ENCODE assay signal across 26 cellular contexts in the genomic region with DNA sequence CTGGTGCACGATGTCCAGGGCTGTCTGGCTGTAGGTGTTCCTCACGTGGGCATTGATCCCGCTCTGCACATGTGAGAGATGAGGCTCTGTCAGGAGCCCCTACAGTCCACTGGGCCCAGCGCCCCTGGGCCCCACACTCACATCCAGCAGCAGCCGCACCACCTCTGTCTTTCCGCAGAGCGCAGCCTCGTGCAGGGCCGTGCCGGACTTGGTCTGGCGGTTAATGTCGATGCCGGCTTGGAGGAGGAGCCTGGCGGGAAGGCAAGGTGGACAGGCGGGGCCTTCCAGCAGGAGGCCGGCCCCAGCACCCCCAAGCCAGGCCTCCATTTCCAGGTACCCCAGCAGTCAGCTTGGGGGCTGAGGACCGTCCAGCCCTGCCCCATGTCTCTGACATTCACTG. TPM values are rescaled to one million over a fixed set of nuclear protein-coding genes. Genes with fewer than 3 reads are reported as not detected.
DNase-seq lines count a peak whose midpoint lies in the region; ATAC-seq, FAIRE-seq and TF ChIP-seq lines count a peak whose summit lies in the region.
"Had no signal": no experiment of that assay in that cellular context is flagged by ENCODE, and none has a peak within 500 bp of the region (broad histone marks: within the 10 kb centered on the region; RNA-seq: fewer than 3 reads in every experiment).

No MANE protein-coding gene starts in this region.

- ATAC-seq in HepG2: no peak
- no peak for ATAC-seq in right lobe of liver
- peak; percentile 22 for ATAC-seq in WTC11
- ATAC-seq in left colon: peak; percentile 48
- ATAC-seq: A549 had no signal

- H3K4me1 ChIP-seq in HepG2 (ENCODE audit: insufficient read depth, low read length): peaks cover 37% of the 10 kb centered on the region
- H3K4me1 ChIP-seq in right lobe of liver: no peaks in the 10 kb centered on the region
- no peaks in the 10 kb centered on the region for H3K4me1 ChIP-seq in osteoblast (ENCODE audit: insufficient read depth, low read length)
- no peaks in the 10 kb centered on the region for H3K4me1 ChIP-seq in kidney (ENCODE audit: control insufficient read depth in 1 of 2, insufficient read depth in 1 of 2, low read depth in 1 of 2, low read length in 2 of 2)
- H3K4me1 ChIP-seq: A549, BE2C had no signal

- H3K4me1 Mint-ChIP-seq in WTC11: no peaks in the 10 kb centered on the region
- H3K4me1 Mint-ChIP-seq: CD14-positive monocyte had no signal

- POLR2A ChIA-PET in HepG2 (lab: Yijun Ruan, JAX) (interaction anchor here (1.1 to 1.5 kb wide), 2 partner anchors 32 to 47 kb away, joined by 3 to 9 read pairs; partner anchors contain the start of gene TRAF7), WTC11 (lab: Charles Lee) (no interaction called here)

- H3K9me3 Mint-ChIP-seq in WTC11: no peaks in the 10 kb centered on the region
- H3K9me3 Mint-ChIP-seq: CD14-positive monocyte; CD4-positive, alpha-beta T cell; CD8-positive, alpha-beta memory T cell had no signal

- H3K4me2 ChIP-seq in HepG2 (ENCODE audit: low read depth, low read length) (no peak overlapping the region), osteoblast (ENCODE audit: insufficient read depth, low read length) (no peak overlapping the region)
- H3K4me2 ChIP-seq: A549; BLaER1 treated with 17β-estradiol and CSF1 and Interleukin-3, amounts not matched to agents 10 nM and 100 nM had no signal

- no peak for TF ChIP-seq CTCF in HepG2 (CRISPR knock-in tag; IDR thresholded peaks at IDR 0.05)
- no peak for TF ChIP-seq CTCF in right lobe of liver (IDR thresholded peaks at IDR 0.05)
- TF ChIP-seq CTCF in WTC11 (IDR thresholded peaks at IDR 0.05): no peak
- TF ChIP-seq CTCF in osteoblast (IDR thresholded peaks at IDR 0.05; ENCODE audit: extremely low read depth, low read depth, low read length): no peak
- no peak for TF ChIP-seq CTCF in kidney (IDR thresholded peaks at IDR 0.05; ENCODE audit: borderline replicate concordance, extremely low read depth, insufficient read depth)

- CTCF ChIA-PET in HepG2 (lab: Yijun Ruan, JAX; ENCODE audit: low intra/inter-chr PET ratio, low total read pairs) (no interaction called here), WTC11 (lab: Charles Lee) (interaction anchor here (1.0 kb wide), 1 partner anchor 314 kb away, joined by 4 read pairs; no protein-coding TSS in a partner anchor)

- H3K27me3 ChIP-seq in HepG2 (ENCODE audit: control insufficient read depth in 1 of 2, insufficient read depth in 2 of 2, low read length in 2 of 2) (no peaks in the 10 kb centered on the region), right lobe of liver (no peaks in the 10 kb centered on the region), osteoblast (ENCODE audit: insufficient read depth, low read length) (no peaks in the 10 kb centered on the region)
- H3K27me3 ChIP-seq: BE2C had no signal

- no peaks in the 10 kb centered on the region for H3K27me3 Mint-ChIP-seq in WTC11 (ENCODE audit: low read depth)
- H3K27me3 Mint-ChIP-seq: CD4-positive, alpha-beta T cell; CD8-positive, alpha-beta memory T cell had no signal

- no peak overlapping the region for H3K27ac Mint-ChIP-seq in WTC11
- H3K27ac Mint-ChIP-seq: CD14-positive monocyte; CD4-positive, alpha-beta T cell; CD8-positive, alpha-beta memory T cell had no signal

- FAIRE-seq in HepG2 (lab: Jason Lieb, UNC): no peak
- FAIRE-seq in kidney (lab: Jason Lieb, UNC): no peak
- FAIRE-seq: A549, G401.6, GM12892 had no signal

- H4K20me1 ChIP-seq in HepG2 (ENCODE audit: insufficient read depth, low read length): no peaks in the 10 kb centered on the region
- no peaks in the 10 kb centered on the region for H4K20me1 ChIP-seq in osteoblast (ENCODE audit: insufficient read depth, low read length)

- no peak overlapping the region for H3K4me3 Mint-ChIP-seq in WTC11
- H3K4me3 Mint-ChIP-seq: CD14-positive monocyte; CD4-positive, alpha-beta T cell; CD8-positive, alpha-beta memory T cell had no signal

- no peak overlapping the region for H3K9ac ChIP-seq in HepG2 (ENCODE audit: insufficient read depth, low read depth, low read length)
- no peak overlapping the region for H3K9ac ChIP-seq in kidney (ENCODE audit: low read length in 2 of 2)
- H3K9ac ChIP-seq: BLaER1 treated with 17β-estradiol and CSF1 and Interleukin-3, amounts not matched to agents 10 nM and 100 nM had no signal

- TF ChIP-seq RAD21 in HepG2 (CRISPR knock-in tag; IDR thresholded peaks at IDR 0.05): no peak

- H3K36me3 ChIP-seq in HepG2 (replicated peaks in 1 of 2; ENCODE audit: control insufficient read depth in 1 of 2, insufficient read depth in 2 of 2, low read length in 2 of 2): no peaks in the 10 kb centered on the region
- H3K36me3 ChIP-seq in right lobe of liver: no peaks in the 10 kb centered on the region
- H3K36me3 ChIP-seq in osteoblast (ENCODE audit: insufficient read depth, low read length): no peaks in the 10 kb centered on the region
- H3K36me3 ChIP-seq in kidney (ENCODE audit: control insufficient read depth in 1 of 2, insufficient read depth in 2 of 2, low read length in 2 of 2): no peaks in the 10 kb centered on the region
- H3K36me3 ChIP-seq: BLaER1 treated with 17β-estradiol and CSF1 and Interleukin-3, amounts not matched to agents 10 nM and 100 nM had no signal

- no peaks in the 10 kb centered on the region for H3K36me3 Mint-ChIP-seq in WTC11
- H3K36me3 Mint-ChIP-seq: CD14-positive monocyte had no signal

- H3K4me3 ChIP-seq in HepG2 (replicated peaks in 1 of 3; ENCODE audit: insufficient read depth in 1 of 3, low read depth in 2 of 3, low read length in 3 of 3) (no peak overlapping the region), right lobe of liver (no peak overlapping the region), osteoblast (ENCODE audit: insufficient read depth, low read length) (no peak overlapping the region), kidney (ENCODE audit: low read length in 2 of 2) (no peak overlapping the region)
- H3K4me3 ChIP-seq: A549; BLaER1 treated with 17β-estradiol and CSF1 and Interleukin-3, amounts not matched to agents 10 nM and 100 nM had no signal

- H3K9me3 ChIP-seq in HepG2 (ENCODE audit: low read length) (no peaks in the 10 kb centered on the region), right lobe of liver (no peaks in the 10 kb centered on the region), osteoblast (ENCODE audit: low read depth, low read length) (no peaks in the 10 kb centered on the region), kidney (ENCODE audit: control insufficient read depth in 1 of 2, low read length in 2 of 2) (no peaks in the 10 kb centered on the region)
- H3K9me3 ChIP-seq: A549; BE2C; BLaER1 treated with 17β-estradiol and CSF1 and Interleukin-3, amounts not matched to agents 10 nM and 100 nM had no signal

- in situ Hi-C loops in HepG2 (cut with HindIII; ENCODE audit: extremely low pct_ligation_motif_present, low pct_unique_long_range_greater_than_20kb): no loop called here

- WGBS in HepG2 (ENCODE audit: low lambda C conversion rate): 76% methylated on average over 9 of the region's 17 CpGs
- 100% methylated on average over 1 of the region's 17 CpGs for WGBS in right lobe of liver (ENCODE audit: insufficient coverage, low coverage, low lambda C conversion rate, missing lambda C conversion rate)

- intact Hi-C loops in HepG2 (cut with micrococcal nuclease; ENCODE audit: unreplicated experiment): no loop called here
- intact Hi-C loops in right lobe of liver (cut with DNase I): no loop called here
- intact Hi-C loops in left colon (cut with DNase I, micrococcal nuclease): no loop called here
- intact Hi-C loops in kidney (cut with DNase I): no loop called here

- no peak for DNase-seq in HepG2 (ENCODE audit: low spot score)
- no peak for DNase-seq in right lobe of liver
- no peak for DNase-seq in WTC11 (ENCODE audit: low spot score)
- no peak for DNase-seq in left colon
- DNase-seq in osteoblast (ENCODE audit: insufficient read length, low spot score, missing footprints): peak; percentile 74
- no peak for DNase-seq in kidney
- DNase-seq in globus pallidus (ENCODE audit: low spot score): no peak
- DNase-seq in DMS79 treated with DMSO at 0.1 percent for 48 hours (lab: John Stamatoyannopoulos, UW): no peak
- DNase-seq: 8988T; ACHN; AML-193; BE2C; Calu3; CD4-positive, alpha-beta T cell; CD8-positive, alpha-beta memory T cell; COR-L47; DMS53; DND-41; GOT3; H7; HCEC 1CT had no signal

- H3K27ac ChIP-seq in HepG2 (ENCODE audit: extremely low read length, insufficient read depth, low read length) (no peak overlapping the region), right lobe of liver (no peak overlapping the region), osteoblast (ENCODE audit: low read depth, low read length) (no peak overlapping the region), kidney (ENCODE audit: low read depth in 2 of 2, low read length in 2 of 2) (no peak overlapping the region)
- H3K27ac ChIP-seq: A549; BLaER1 treated with 17β-estradiol and CSF1 and Interleukin-3, amounts not matched to agents 10 nM and 100 nM had no signal

- H2AFZ ChIP-seq in HepG2 (ENCODE audit: low read length) (no peak overlapping the region), osteoblast (ENCODE audit: low read length) (no peak overlapping the region)

- TF ChIP-seq POLR2A in HepG2 (IDR thresholded peaks at IDR 0.05; ENCODE audit: insufficient read depth in 1 of 2, low read depth in 2 of 2, low read length in 2 of 2): no peak
- TF ChIP-seq POLR2A in right lobe of liver (IDR thresholded peaks at IDR 0.05): no peak

- TF ChIP-seq EP300 in HepG2 (IDR thresholded peaks at IDR 0.05; ENCODE audit: low read depth in 2 of 2, low read length in 2 of 2) (no peak), HepG2 (CRISPR knock-in tag; IDR thresholded peaks at IDR 0.05; ENCODE audit: borderline replicate concordance) (no peak)

- BruUV-seq in HepG2 (replicated peaks; lab: Mats Ljungman, UMichigan): no TSS peak

- H3K79me2 ChIP-seq in HepG2 (ENCODE audit: insufficient read depth, low read length) (no peaks in the 10 kb centered on the region), osteoblast (ENCODE audit: insufficient read depth, low read length) (no peaks in the 10 kb centered on the region)

RNA-seq across cellular contexts. Expression of gene CASKIN1, which starts 9.2 kb away (rescaled TPM):
- total RNA-seq in HepG2 (2016; rRNA removed; fragmentation: Illumina TruSeq; extraction: Trizol): 1.2 and 1.4 TPM in 2 replicates
- total RNA-seq in HepG2 (2016; cell fraction: cytosol; rRNA removed; fragmentation: Illumina TruSeq; extraction: Trizol; ENCODE audit: low read depth): 0.20 and 2.1 TPM in 2 replicates
- total RNA-seq in HepG2 (2016; cell fraction: insoluble cytoplasmic fraction; rRNA removed; fragmentation: Illumina TruSeq; extraction: Trizol): 0.56 and 0.91 TPM in 2 replicates
- 0.65 and 0.76 TPM in 2 replicates for total RNA-seq in HepG2 (2016; cell fraction: membrane; rRNA removed; fragmentation: Illumina TruSeq; extraction: Trizol)
- total RNA-seq in HepG2 (2016; cell fraction: nucleus; rRNA removed; fragmentation: Illumina TruSeq; extraction: Trizol): 0.65 and 1.9 TPM in 2 replicates
- polyA plus RNA-seq in HepG2 (2011; rRNA removed): 2.2 and 9.4 TPM in 2 replicates
- 0.65 and 1.0 TPM in 2 replicates for polyA plus RNA-seq in HepG2 (2011; cell fraction: cytosol; rRNA removed)
- polyA plus RNA-seq in HepG2 (2011; cell fraction: nucleus; rRNA removed): 13.6 and 21.2 TPM in 2 replicates
- 2.3 and 3.3 TPM in 2 replicates for polyA plus RNA-seq in HepG2 (2012)
- polyA plus RNA-seq in HepG2 (2016; cell fraction: cytosol; fragmentation: Illumina TruSeq; extraction: Trizol; ENCODE audit: low read depth): 0.10 TPM in 2 replicates
- 0.49 and 0.81 TPM in 2 replicates for polyA plus RNA-seq in HepG2 (2016; cell fraction: insoluble cytoplasmic fraction; fragmentation: Illumina TruSeq; extraction: Trizol; ENCODE audit: low read depth)
- polyA plus RNA-seq in HepG2 (2016; cell fraction: membrane; fragmentation: Illumina TruSeq; extraction: Trizol; ENCODE audit: low read depth): 0.34 and 0.36 TPM in 2 replicates
- polyA plus RNA-seq in HepG2 (2016; cell fraction: nucleus; fragmentation: Illumina TruSeq; extraction: Trizol; ENCODE audit: insufficient read depth, low read depth): 4.1 and 6.3 TPM in 2 replicates
- 4.0 TPM in 1 of 2 replicates, not detected in the other for polyA minus RNA-seq in HepG2 (2011; rRNA and poly(A)+ RNA removed; ENCODE audit: low replicate concordance)
- 0.88 and 1.8 TPM in 2 replicates for polyA minus RNA-seq in HepG2 (2011; cell fraction: cytosol; rRNA and poly(A)+ RNA removed)
- polyA minus RNA-seq in HepG2 (2011; cell fraction: nucleus; rRNA and poly(A)+ RNA removed): 1.5 and 2.7 TPM in 2 replicates
- total RNA-seq in right lobe of liver: not detected
- total RNA-seq in WTC11 (2021): 9.4 to 15.7 TPM (median 11.3 TPM) in 3 replicates
- under 1 TPM; 0.11 to 0.15 TPM for total RNA-seq in left colon
- total RNA-seq in osteoblast: not detected in 2 replicates
- total RNA-seq in kidney: 0.66 TPM
- polyA plus RNA-seq in kidney (ENCODE audit: insufficient read depth, low read depth, low replicate concordance): 0.30 TPM
- polyA plus RNA-seq: CD14-positive monocyte; CD8-positive, alpha-beta memory T cell had no signal

RNA-seq across cellular contexts. Expression of gene MLST8, which starts 18.0 kb away (rescaled TPM):
- total RNA-seq in HepG2 (2016; rRNA removed; fragmentation: Illumina TruSeq; extraction: Trizol) (25.2 and 30.8 TPM in 2 replicates), right lobe of liver (10 to 100 TPM; 13.1 to 51.0 (median 17.5) TPM), WTC11 (2021) (71.6 to 76.1 TPM (median 75.9 TPM) in 3 replicates), left colon (10 to 100 TPM; 26.7 to 31.4 TPM), osteoblast (30.8 and 44.2 TPM in 2 replicates), kidney (34.0 TPM)
- 66.8 and 68.3 TPM in 2 replicates for total RNA-seq in HepG2 (2016; cell fraction: cytosol; rRNA removed; fragmentation: Illumina TruSeq; extraction: Trizol; ENCODE audit: low read depth)
- total RNA-seq in HepG2 (2016; cell fraction: insoluble cytoplasmic fraction; rRNA removed; fragmentation: Illumina TruSeq; extraction: Trizol): 24.8 and 34.9 TPM in 2 replicates
- 73.3 and 82.0 TPM in 2 replicates for total RNA-seq in HepG2 (2016; cell fraction: membrane; rRNA removed; fragmentation: Illumina TruSeq; extraction: Trizol)
- total RNA-seq in HepG2 (2016; cell fraction: nucleus; rRNA removed; fragmentation: Illumina TruSeq; extraction: Trizol): 20.0 and 20.9 TPM in 2 replicates
- polyA plus RNA-seq in HepG2 (2011; rRNA removed) (70.9 and 72.7 TPM in 2 replicates), kidney (ENCODE audit: insufficient read depth, low read depth, low replicate concordance) (63.3 TPM)
- polyA plus RNA-seq in HepG2 (2011; cell fraction: cytosol; rRNA removed): 88.3 and 159 TPM in 2 replicates
- polyA plus RNA-seq in HepG2 (2011; cell fraction: nucleus; rRNA removed): 109 and 133 TPM in 2 replicates
- polyA plus RNA-seq in HepG2 (2012): 26.5 and 34.3 TPM in 2 replicates
- 136 and 139 TPM in 2 replicates for polyA plus RNA-seq in HepG2 (2016; cell fraction: cytosol; fragmentation: Illumina TruSeq; extraction: Trizol; ENCODE audit: low read depth)
- 45.5 and 48.4 TPM in 2 replicates for polyA plus RNA-seq in HepG2 (2016; cell fraction: insoluble cytoplasmic fraction; fragmentation: Illumina TruSeq; extraction: Trizol; ENCODE audit: low read depth)
- 121 and 123 TPM in 2 replicates for polyA plus RNA-seq in HepG2 (2016; cell fraction: membrane; fragmentation: Illumina TruSeq; extraction: Trizol; ENCODE audit: low read depth)
- polyA plus RNA-seq in HepG2 (2016; cell fraction: nucleus; fragmentation: Illumina TruSeq; extraction: Trizol; ENCODE audit: insufficient read depth, low read depth): 52.7 and 57.3 TPM in 2 replicates
- 111 and 121 TPM in 2 replicates for polyA minus RNA-seq in HepG2 (2011; rRNA and poly(A)+ RNA removed; ENCODE audit: low replicate concordance)
- polyA minus RNA-seq in HepG2 (2011; cell fraction: cytosol; rRNA and poly(A)+ RNA removed): 30.5 and 31.0 TPM in 2 replicates
- polyA minus RNA-seq in HepG2 (2011; cell fraction: nucleus; rRNA and poly(A)+ RNA removed): 41.5 and 46.5 TPM in 2 replicates

RNA-seq across cellular contexts. Expression of gene BRICD5, which starts 23.5 kb away (rescaled TPM):
- total RNA-seq in HepG2 (2016; rRNA removed; fragmentation: Illumina TruSeq; extraction: Trizol) (1.7 and 5.8 TPM in 2 replicates), right lobe of liver (1 to 10 TPM in 4 of 6 experiments, under 1 TPM in 2; 0.74 to 3.7 (median 2.0) TPM), WTC11 (2021) (12.5 to 15.2 TPM (median 13.6 TPM) in 3 replicates), left colon (10 to 100 TPM in 1 of 2 donors, 1 to 10 TPM in 1; 6.1 to 14.4 TPM), osteoblast (1.5 and 2.5 TPM in 2 replicates), kidney (7.2 TPM)
- total RNA-seq in HepG2 (2016; cell fraction: cytosol; rRNA removed; fragmentation: Illumina TruSeq; extraction: Trizol; ENCODE audit: low read depth): 2.2 and 3.3 TPM in 2 replicates
- total RNA-seq in HepG2 (2016; cell fraction: insoluble cytoplasmic fraction; rRNA removed; fragmentation: Illumina TruSeq; extraction: Trizol): 1.6 and 6.3 TPM in 2 replicates
- 1.4 and 2.7 TPM in 2 replicates for total RNA-seq in HepG2 (2016; cell fraction: membrane; rRNA removed; fragmentation: Illumina TruSeq; extraction: Trizol)
- total RNA-seq in HepG2 (2016; cell fraction: nucleus; rRNA removed; fragmentation: Illumina TruSeq; extraction: Trizol): 5.3 and 6.8 TPM in 2 replicates
- polyA plus RNA-seq in HepG2 (2011; rRNA removed) (1.6 and 2.0 TPM in 2 replicates), kidney (ENCODE audit: insufficient read depth, low read depth, low replicate concordance) (8.2 TPM)
- polyA plus RNA-seq in HepG2 (2011; cell fraction: cytosol; rRNA removed): 0.71 and 1.3 TPM in 2 replicates
- polyA plus RNA-seq in HepG2 (2011; cell fraction: nucleus; rRNA removed): 20.0 and 26.3 TPM in 2 replicates
- polyA plus RNA-seq in HepG2 (2012): 3.3 and 5.8 TPM in 2 replicates
- 1.9 and 3.4 TPM in 2 replicates for polyA plus RNA-seq in HepG2 (2016; cell fraction: cytosol; fragmentation: Illumina TruSeq; extraction: Trizol; ENCODE audit: low read depth)
- polyA plus RNA-seq in HepG2 (2016; cell fraction: insoluble cytoplasmic fraction; fragmentation: Illumina TruSeq; extraction: Trizol; ENCODE audit: low read depth): 1.3 and 2.2 TPM in 2 replicates
- 0.97 and 1.2 TPM in 2 replicates for polyA plus RNA-seq in HepG2 (2016; cell fraction: membrane; fragmentation: Illumina TruSeq; extraction: Trizol; ENCODE audit: low read depth)
- polyA plus RNA-seq in HepG2 (2016; cell fraction: nucleus; fragmentation: Illumina TruSeq; extraction: Trizol; ENCODE audit: insufficient read depth, low read depth): 15.3 and 20.5 TPM in 2 replicates
- 0.72 and 4.8 TPM in 2 replicates for polyA minus RNA-seq in HepG2 (2011; rRNA and poly(A)+ RNA removed; ENCODE audit: low replicate concordance)
- polyA minus RNA-seq in HepG2 (2011; cell fraction: cytosol; rRNA and poly(A)+ RNA removed): 3.1 TPM in 1 of 2 replicates, not detected in the other
- 3.1 and 8.0 TPM in 2 replicates for polyA minus RNA-seq in HepG2 (2011; cell fraction: nucleus; rRNA and poly(A)+ RNA removed)
- polyA plus RNA-seq: CD14-positive monocyte had no signal

RNA-seq across cellular contexts. Expression of gene PGP, which starts 27.4 kb away (rescaled TPM):
- total RNA-seq in HepG2 (2016; rRNA removed; fragmentation: Illumina TruSeq; extraction: Trizol) (15.6 and 18.3 TPM in 2 replicates), right lobe of liver (10 to 100 TPM in 1 of 6 experiments, 1 to 10 TPM in 5; 3.8 to 14.2 (median 6.9) TPM), WTC11 (2021) (38.4 to 40.1 TPM (median 39.5 TPM) in 3 replicates), left colon (10 to 100 TPM; 16.3 to 24.3 TPM), osteoblast (14.1 and 14.4 TPM in 2 replicates), kidney (13.5 TPM)
- 17.4 and 22.1 TPM in 2 replicates for total RNA-seq in HepG2 (2016; cell fraction: cytosol; rRNA removed; fragmentation: Illumina TruSeq; extraction: Trizol; ENCODE audit: low read depth)
- 14.6 and 17.3 TPM in 2 replicates for total RNA-seq in HepG2 (2016; cell fraction: insoluble cytoplasmic fraction; rRNA removed; fragmentation: Illumina TruSeq; extraction: Trizol)
- 19.3 and 24.3 TPM in 2 replicates for total RNA-seq in HepG2 (2016; cell fraction: membrane; rRNA removed; fragmentation: Illumina TruSeq; extraction: Trizol)
- total RNA-seq in HepG2 (2016; cell fraction: nucleus; rRNA removed; fragmentation: Illumina TruSeq; extraction: Trizol): 13.5 and 16.4 TPM in 2 replicates
- polyA plus RNA-seq in HepG2 (2011; rRNA removed) (7.3 and 8.4 TPM in 2 replicates), kidney (ENCODE audit: insufficient read depth, low read depth, low replicate concordance) (21.2 TPM)
- 4.2 and 9.0 TPM in 2 replicates for polyA plus RNA-seq in HepG2 (2011; cell fraction: cytosol; rRNA removed)
- 26.9 and 29.4 TPM in 2 replicates for polyA plus RNA-seq in HepG2 (2011; cell fraction: nucleus; rRNA removed)
- 5.8 and 6.7 TPM in 2 replicates for polyA plus RNA-seq in HepG2 (2012)
- polyA plus RNA-seq in HepG2 (2016; cell fraction: cytosol; fragmentation: Illumina TruSeq; extraction: Trizol; ENCODE audit: low read depth): 28.2 and 33.1 TPM in 2 replicates
- polyA plus RNA-seq in HepG2 (2016; cell fraction: insoluble cytoplasmic fraction; fragmentation: Illumina TruSeq; extraction: Trizol; ENCODE audit: low read depth): 21.0 and 21.9 TPM in 2 replicates
- 24.1 and 25.1 TPM in 2 replicates for polyA plus RNA-seq in HepG2 (2016; cell fraction: membrane; fragmentation: Illumina TruSeq; extraction: Trizol; ENCODE audit: low read depth)
- polyA plus RNA-seq in HepG2 (2016; cell fraction: nucleus; fragmentation: Illumina TruSeq; extraction: Trizol; ENCODE audit: insufficient read depth, low read depth): 37.7 and 42.5 TPM in 2 replicates
- 7.8 and 25.3 TPM in 2 replicates for polyA minus RNA-seq in HepG2 (2011; rRNA and poly(A)+ RNA removed; ENCODE audit: low replicate concordance)
- 3.1 and 4.7 TPM in 2 replicates for polyA minus RNA-seq in HepG2 (2011; cell fraction: cytosol; rRNA and poly(A)+ RNA removed)
- polyA minus RNA-seq in HepG2 (2011; cell fraction: nucleus; rRNA and poly(A)+ RNA removed): 6.1 and 8.8 TPM in 2 replicates

RNA-seq across cellular contexts. Expression of gene TRAF7, which starts 31.6 kb away (rescaled TPM):
- total RNA-seq in HepG2 (2016; rRNA removed; fragmentation: Illumina TruSeq; extraction: Trizol): 40.3 and 47.9 TPM in 2 replicates
- 34.6 and 39.0 TPM in 2 replicates for total RNA-seq in HepG2 (2016; cell fraction: cytosol; rRNA removed; fragmentation: Illumina TruSeq; extraction: Trizol; ENCODE audit: low read depth)
- total RNA-seq in HepG2 (2016; cell fraction: insoluble cytoplasmic fraction; rRNA removed; fragmentation: Illumina TruSeq; extraction: Trizol): 37.7 and 45.9 TPM in 2 replicates
- 86.6 and 88.7 TPM in 2 replicates for total RNA-seq in HepG2 (2016; cell fraction: membrane; rRNA removed; fragmentation: Illumina TruSeq; extraction: Trizol)
- total RNA-seq in HepG2 (2016; cell fraction: nucleus; rRNA removed; fragmentation: Illumina TruSeq; extraction: Trizol): 27.8 and 32.2 TPM in 2 replicates
- 65.6 and 67.9 TPM in 2 replicates for polyA plus RNA-seq in HepG2 (2011; rRNA removed)
- polyA plus RNA-seq in HepG2 (2011; cell fraction: cytosol; rRNA removed): 42.1 and 56.2 TPM in 2 replicates
- polyA plus RNA-seq in HepG2 (2011; cell fraction: nucleus; rRNA removed): 119 and 145 TPM in 2 replicates
- 36.5 and 51.9 TPM in 2 replicates for polyA plus RNA-seq in HepG2 (2012)
- 64.8 and 68.7 TPM in 2 replicates for polyA plus RNA-seq in HepG2 (2016; cell fraction: cytosol; fragmentation: Illumina TruSeq; extraction: Trizol; ENCODE audit: low read depth)
- 43.6 and 56.9 TPM in 2 replicates for polyA plus RNA-seq in HepG2 (2016; cell fraction: insoluble cytoplasmic fraction; fragmentation: Illumina TruSeq; extraction: Trizol; ENCODE audit: low read depth)
- polyA plus RNA-seq in HepG2 (2016; cell fraction: membrane; fragmentation: Illumina TruSeq; extraction: Trizol; ENCODE audit: low read depth): 91.9 and 99.7 TPM in 2 replicates
- 74.4 and 76.4 TPM in 2 replicates for polyA plus RNA-seq in HepG2 (2016; cell fraction: nucleus; fragmentation: Illumina TruSeq; extraction: Trizol; ENCODE audit: insufficient read depth, low read depth)
- polyA minus RNA-seq in HepG2 (2011; rRNA and poly(A)+ RNA removed; ENCODE audit: low replicate concordance): 81.3 and 108 TPM in 2 replicates
- 41.1 and 51.4 TPM in 2 replicates for polyA minus RNA-seq in HepG2 (2011; cell fraction: cytosol; rRNA and poly(A)+ RNA removed)
- 18.5 and 21.0 TPM in 2 replicates for polyA minus RNA-seq in HepG2 (2011; cell fraction: nucleus; rRNA and poly(A)+ RNA removed)
- 10 to 100 TPM; 40.9 to 56.2 (median 46.2) TPM for total RNA-seq in right lobe of liver
- 148 to 159 TPM (median 152 TPM) in 3 replicates for total RNA-seq in WTC11 (2021)
- total RNA-seq in left colon: 10 to 100 TPM; 94.5 to 99.8 TPM
- total RNA-seq in osteoblast: 49.5 and 56.1 TPM in 2 replicates
- 66.8 TPM for total RNA-seq in kidney
- 26.1 TPM for polyA plus RNA-seq in kidney (ENCODE audit: insufficient read depth, low read depth, low replicate concordance)

Comparison
In these comparisons a context has a peak if more than half of its experiments do, and no peak if none do; other contexts are left out.
1. ATAC-seq: peak in WTC11 (single experiment) and left colon (single experiment); none in HepG2 (single experiment) and right lobe of liver (0 of 4).